In genomic region chr3:128197855-128198254, GRCh38 we compare ENCODE assay signal across 16 cellular contexts.
"Had no signal": no experiment of that assay in that cellular context is flagged by ENCODE, and none has a peak within 500 bp of the region (broad histone marks: within the 10 kb centered on the region; RNA-seq: fewer than 3 reads in every experiment).

No MANE protein-coding gene starts in this region.

- H3K9me3 Mint-ChIP-seq: activated CD4-positive, alpha-beta memory T cell treated with anti-CD3 and anti-CD28 coated beads for 36 hours; activated naive CD4-positive, alpha-beta T cell treated with anti-CD3 and anti-CD28 coated beads, Interleukin-2, amount 50 U/mL, for 24 hours; activated T-cell treated with anti-CD3 and anti-CD28 coated beads, Interleukin-2, amount 50 U/mL, for 4 hours; memory B cell had no signal

- H3K4me1 Mint-ChIP-seq: memory B cell had no signal

- H3K27ac ChIP-seq: adrenal gland, left lung, pancreas, vagina had no signal

- H3K27me3 ChIP-seq: adrenal gland, left lung, pancreas, tibial nerve, vagina had no signal

- DNase-seq: activated CD4-positive, alpha-beta memory T cell treated with anti-CD3 and anti-CD28 coated beads for 36 hours; activated CD4-positive, alpha-beta T cell treated with anti-CD3 and anti-CD28 coated beads for 1 hour; activated effector memory CD4-positive, alpha-beta T cell treated with anti-CD3 and anti-CD28 coated beads, Interleukin-2, amount 50 U/mL, for 16 hours; activated T-cell treated with anti-CD3 and anti-CD28 coated beads, Interleukin-2, amount 50 U/mL, for 4 hours; dermis blood vessel endothelial cell; hippocampal formation; left lung; pancreas; stimulated activated CD4-positive, alpha-beta T cell treated with anti-CD3 and anti-CD28 coated beads, Interleukin-4, amount 100 ng/mL, for 1 hour; T-helper 9 cell had no signal

- H3K27ac Mint-ChIP-seq: activated CD4-positive, alpha-beta memory T cell treated with anti-CD3 and anti-CD28 coated beads for 36 hours; activated naive CD4-positive, alpha-beta T cell treated with anti-CD3 and anti-CD28 coated beads, Interleukin-2, amount 50 U/mL, for 24 hours; memory B cell had no signal

- H3K4me3 Mint-ChIP-seq: activated CD4-positive, alpha-beta memory T cell treated with anti-CD3 and anti-CD28 coated beads for 36 hours; activated naive CD4-positive, alpha-beta T cell treated with anti-CD3 and anti-CD28 coated beads, Interleukin-2, amount 50 U/mL, for 24 hours; activated T-cell treated with anti-CD3 and anti-CD28 coated beads, Interleukin-2, amount 50 U/mL, for 4 hours; memory B cell had no signal

- H3K4me3 ChIP-seq: adrenal gland, left lung, pancreas, tibial nerve, vagina had no signal

- H3K4me1 ChIP-seq: adrenal gland, pancreas had no signal

- FAIRE-seq: keratinocyte, pancreas had no signal

- H3K36me3 ChIP-seq: adrenal gland, left lung, pancreas, tibial nerve, vagina had no signal

- H3K9me3 ChIP-seq: left lung, pancreas, tibial nerve, vagina had no signal

- ATAC-seq: activated T-cell treated with anti-CD3 and anti-CD28 coated beads, Interleukin-2, amount 50 U/mL, for 4 hours; left lung had no signal

- H3K27me3 Mint-ChIP-seq: activated CD4-positive, alpha-beta memory T cell treated with anti-CD3 and anti-CD28 coated beads for 36 hours; activated naive CD4-positive, alpha-beta T cell treated with anti-CD3 and anti-CD28 coated beads, Interleukin-2, amount 50 U/mL, for 24 hours; memory B cell had no signal
